24 cellular contexts compared by ENCODE assay signal in genomic region chr2:66836851-66837250, GRCh38.
"Had no signal": no experiment of that assay in that cellular context is flagged by ENCODE, and none has a peak within 500 bp of the region (broad histone marks: within the 10 kb centered on the region; RNA-seq: fewer than 3 reads in every experiment).

No MANE protein-coding gene starts in this region.

- DNase-seq: colonic mucosa; dermis blood vessel endothelial cell; effector memory CD4-positive, alpha-beta T cell; erythroblast; esophagus squamous epithelium; foreskin melanocyte; left ventricle myocardium superior; lower lobe of right lung; naive thymus-derived CD8-positive, alpha-beta T cell; nephron progenitor cell; nucleus accumbens; stimulated activated CD4-positive, alpha-beta T cell treated with anti-CD3 and anti-CD28 coated beads, Interleukin-2, amount 100 ng/mL, for 24 hours; stimulated activated CD4-positive, alpha-beta T cell treated with anti-CD3 and anti-CD28 coated beads, Interleukin-4, amount 100 ng/mL, for 24 hours; stimulated activated naive CD8-positive, alpha-beta T cell treated with anti-CD3 and anti-CD28 coated beads, Interleukin-15, Interleukin-2, amounts not matched to agents 100 U/mL and 50 U/mL, for 24 hours; substantia nigra; testis; upper lobe of left lung had no signal

- H3K4me3 Mint-ChIP-seq: naive thymus-derived CD8-positive, alpha-beta T cell; nephron progenitor cell; stimulated activated effector memory CD8-positive, alpha-beta T cell treated with anti-CD3 and anti-CD28 coated beads, Interleukin-12 subunit alpha, Interleukin-12 subunit beta, amount 100 ng/mL, for 72 hours had no signal

- H3K36me3 Mint-ChIP-seq: naive thymus-derived CD8-positive, alpha-beta T cell; stimulated activated effector memory CD8-positive, alpha-beta T cell treated with anti-CD3 and anti-CD28 coated beads, Interleukin-12 subunit alpha, Interleukin-12 subunit beta, amount 100 ng/mL, for 72 hours had no signal

- H3K27ac ChIP-seq: colonic mucosa, esophagus squamous epithelium, lower lobe of right lung, prostate gland, right atrium auricular region, testis, tibial nerve, upper lobe of left lung had no signal

- H3K9me3 Mint-ChIP-seq: nephron progenitor cell had no signal

- H3K4me1 Mint-ChIP-seq: naive thymus-derived CD8-positive, alpha-beta T cell; stimulated activated effector memory CD8-positive, alpha-beta T cell treated with anti-CD3 and anti-CD28 coated beads, Interleukin-12 subunit alpha, Interleukin-12 subunit beta, amount 100 ng/mL, for 72 hours had no signal

- H3K4me3 ChIP-seq: colonic mucosa, esophagus squamous epithelium, lower lobe of right lung, prostate gland, right atrium auricular region, testis, tibial nerve, upper lobe of left lung had no signal

- H3K9me3 ChIP-seq: colonic mucosa, esophagus squamous epithelium, lower lobe of right lung, prostate gland, right atrium auricular region, testis, tibial nerve, upper lobe of left lung had no signal

- H3K36me3 ChIP-seq: colonic mucosa, esophagus squamous epithelium, lower lobe of right lung, prostate gland, right atrium auricular region, tibial nerve, upper lobe of left lung had no signal

- ATAC-seq: left ventricle myocardium superior; lower lobe of right lung; naive thymus-derived CD8-positive, alpha-beta T cell; sciatic nerve; stimulated activated effector memory CD8-positive, alpha-beta T cell treated with anti-CD3 and anti-CD28 coated beads, Interleukin-12 subunit alpha, Interleukin-12 subunit beta, amount 100 ng/mL, for 72 hours; stimulated activated naive CD8-positive, alpha-beta T cell treated with anti-CD3 and anti-CD28 coated beads, Interleukin-15, Interleukin-2, amounts not matched to agents 100 U/mL and 50 U/mL, for 24 hours had no signal

- FAIRE-seq: endothelial cell of umbilical vein, keratinocyte had no signal

- H3K27ac Mint-ChIP-seq: naive thymus-derived CD8-positive, alpha-beta T cell; nephron progenitor cell; stimulated activated effector memory CD8-positive, alpha-beta T cell treated with anti-CD3 and anti-CD28 coated beads, Interleukin-12 subunit alpha, Interleukin-12 subunit beta, amount 100 ng/mL, for 72 hours had no signal

- H3K27me3 ChIP-seq: colonic mucosa, esophagus squamous epithelium, right atrium auricular region, testis, tibial nerve, upper lobe of left lung had no signal

- H3K4me1 ChIP-seq: colonic mucosa, lower lobe of right lung, right atrium auricular region, tibial nerve had no signal
